8 cellular contexts compared by ENCODE assay signal in the genomic region with DNA sequence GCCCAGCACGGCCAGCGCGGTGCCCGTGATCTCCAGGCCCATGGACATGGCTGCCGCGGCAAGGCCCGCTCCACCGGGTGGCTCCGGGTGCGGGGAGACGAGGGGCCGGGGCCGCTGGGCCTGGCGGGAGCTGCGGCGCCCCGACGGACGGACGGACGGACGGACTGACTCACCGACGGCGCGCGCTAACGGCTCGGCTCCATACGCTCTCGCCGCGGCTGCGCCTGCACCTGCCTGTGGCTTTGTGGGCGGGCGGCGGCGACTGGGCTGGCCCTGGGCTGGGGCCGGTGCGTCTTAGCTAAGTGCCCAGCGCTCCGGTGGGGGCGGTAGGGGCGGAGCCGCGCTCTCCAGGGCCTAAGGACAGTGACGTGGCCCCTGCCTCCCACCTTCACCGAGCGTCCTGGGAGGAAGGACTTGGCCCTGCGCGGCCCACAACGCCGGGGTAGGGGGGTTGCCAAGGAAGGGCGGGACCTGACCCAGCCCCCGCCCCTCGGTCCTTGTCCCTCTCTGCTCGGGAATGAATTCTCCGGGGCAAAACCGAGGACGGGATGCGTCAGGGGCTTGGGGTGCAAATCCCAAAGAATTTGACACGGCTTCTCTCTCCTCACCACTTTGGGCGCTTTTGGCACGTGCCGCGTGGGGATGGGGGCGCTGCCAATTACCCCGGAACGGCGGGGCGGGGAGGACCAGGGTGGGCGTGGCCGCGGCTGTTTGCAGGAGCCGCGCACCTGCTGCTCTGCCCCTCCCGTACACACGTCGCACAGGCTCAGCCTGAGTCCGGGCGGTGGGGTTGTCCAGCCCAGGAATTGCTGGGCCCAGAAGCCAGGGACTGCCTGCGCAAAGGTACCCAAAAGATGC. TPM values are rescaled to one million over a fixed set of nuclear protein-coding genes. Genes with fewer than 3 reads are reported as not detected.
DNase-seq lines count a peak whose midpoint lies in the region; ATAC-seq, FAIRE-seq and TF ChIP-seq lines count a peak whose summit lies in the region.

TSS of gene CLDN3 (minus strand) at position 269 of the 858 bp plus-strand sequence. CDS start at position 48, 221 bp downstream.

- H3K4me1 ChIP-seq in iPS-18a (ENCODE audit: control insufficient read depth, low read depth, low read length): no peaks in the 10 kb centered on the region

- TF ChIP-seq POLR2A in GM12892 (IDR thresholded peaks at IDR 0.05; ENCODE audit: low read depth, low read length): no peak

- no peaks in the 10 kb centered on the region for H3K36me3 Mint-ChIP-seq in activated T-cell treated with anti-CD3 and anti-CD28 coated beads, Interleukin-2, amount 50 U/mL, for 4 hours (ENCODE audit: insufficient read depth)
- H3K36me3 Mint-ChIP-seq in stimulated activated effector memory CD8-positive, alpha-beta T cell treated with anti-CD3 and anti-CD28 coated beads, Interleukin-12 subunit alpha, Interleukin-12 subunit beta, amount 100 ng/mL, for 72 hours: peaks cover 4% of the 10 kb centered on the region

- FAIRE-seq in GM12892 (lab: Jason Lieb, UNC): no peak

- peaks cover 51% of the 10 kb centered on the region for H3K27me3 Mint-ChIP-seq in activated T-cell treated with anti-CD3 and anti-CD28 coated beads, Interleukin-2, amount 50 U/mL, for 4 hours (ENCODE audit: low read depth)

- ATAC-seq in activated T-cell treated with anti-CD3 and anti-CD28 coated beads, Interleukin-2, amount 50 U/mL, for 4 hours: peak in 1 of 2 donors; percentile 61
- ATAC-seq in stimulated activated effector memory CD8-positive, alpha-beta T cell treated with anti-CD3 and anti-CD28 coated beads, Interleukin-12 subunit alpha, Interleukin-12 subunit beta, amount 100 ng/mL, for 72 hours: peak; percentile 46
- ATAC-seq in GM19324 (IDR thresholded peaks at IDR 0.05; ENCODE audit: low FRiP score, unreplicated experiment) (no peak), GM21526 (IDR thresholded peaks at IDR 0.05; ENCODE audit: low FRiP score, unreplicated experiment) (no peak)

- DNase-seq in EH (ENCODE audit: low read depth): peak; percentile 9
- peak; percentile 97 to 98 for DNase-seq in NCI-H2081 (lab: John Stamatoyannopoulos, UW)
- DNase-seq in activated T-cell treated with anti-CD3 and anti-CD28 coated beads, Interleukin-2, amount 50 U/mL, for 4 hours: no peak
- no peak for DNase-seq in stimulated activated effector memory CD8-positive, alpha-beta T cell treated with anti-CD3 and anti-CD28 coated beads, Interleukin-12 subunit alpha, Interleukin-12 subunit beta, amount 100 ng/mL, for 72 hours (ENCODE audit: low spot score in 2 of 2)
- DNase-seq in GM12892 (ENCODE audit: insufficient read length): no peak

- peak within 1 kb of the TSS; percentile 43 for H3K4me3 Mint-ChIP-seq in activated T-cell treated with anti-CD3 and anti-CD28 coated beads, Interleukin-2, amount 50 U/mL, for 4 hours
- peak within 1 kb of the TSS; percentile 28 for H3K4me3 Mint-ChIP-seq in stimulated activated effector memory CD8-positive, alpha-beta T cell treated with anti-CD3 and anti-CD28 coated beads, Interleukin-12 subunit alpha, Interleukin-12 subunit beta, amount 100 ng/mL, for 72 hours

- H3K4me1 Mint-ChIP-seq in activated T-cell treated with anti-CD3 and anti-CD28 coated beads, Interleukin-2, amount 50 U/mL, for 4 hours (ENCODE audit: low read depth): peaks cover 4% of the 10 kb centered on the region
- H3K4me1 Mint-ChIP-seq in stimulated activated effector memory CD8-positive, alpha-beta T cell treated with anti-CD3 and anti-CD28 coated beads, Interleukin-12 subunit alpha, Interleukin-12 subunit beta, amount 100 ng/mL, for 72 hours: no peaks in the 10 kb centered on the region

- H3K36me3 ChIP-seq in iPS-18a (ENCODE audit: control insufficient read depth, low read depth, low read length): no peaks in the 10 kb centered on the region

- H3K27ac ChIP-seq in iPS-18a (ENCODE audit: low read length): no peak within 1 kb of the TSS

- H3K9ac ChIP-seq in iPS-18a (ENCODE audit: low read length): peak within 1 kb of the TSS; percentile 26

- H3K9me3 Mint-ChIP-seq in activated T-cell treated with anti-CD3 and anti-CD28 coated beads, Interleukin-2, amount 50 U/mL, for 4 hours: no peaks in the 10 kb centered on the region
- no peaks in the 10 kb centered on the region for H3K9me3 Mint-ChIP-seq in stimulated activated effector memory CD8-positive, alpha-beta T cell treated with anti-CD3 and anti-CD28 coated beads, Interleukin-12 subunit alpha, Interleukin-12 subunit beta, amount 100 ng/mL, for 72 hours

- no peak within 1 kb of the TSS for H3K27ac Mint-ChIP-seq in stimulated activated effector memory CD8-positive, alpha-beta T cell treated with anti-CD3 and anti-CD28 coated beads, Interleukin-12 subunit alpha, Interleukin-12 subunit beta, amount 100 ng/mL, for 72 hours

- H3K9me3 ChIP-seq in iPS-18a (ENCODE audit: control insufficient read depth, low read depth, low read length): no peaks in the 10 kb centered on the region

- H3K27me3 ChIP-seq in iPS-18a (ENCODE audit: control insufficient read depth, insufficient read depth, low read length): no peaks in the 10 kb centered on the region

- peak within 1 kb of the TSS; percentile 67 for H3K4me3 ChIP-seq in iPS-18a (ENCODE audit: low read length)

RNA-seq across cellular contexts. Expression of gene CLDN3, which starts in this region (rescaled TPM):
- total RNA-seq in activated T-cell treated with anti-CD3 and anti-CD28 coated beads, Interleukin-2, amount 50 U/mL, for 4 hours: under 1 TPM; 0.16 to 0.23 (median 0.22) TPM
- not detected for polyA plus RNA-seq in GM12892 (2012; ENCODE audit: missing spikeins)

Comparison
In these comparisons a context has a peak if more than half of its experiments do, and no peak if none do; other contexts are left out.
1. DNase-seq: peak in EH (single experiment) and NCI-H2081 (2 of 2); none in activated T-cell treated with anti-CD3 and anti-CD28 coated beads, Interleukin-2, amount 50 U/mL, for 4 hours (single experiment), stimulated activated effector memory CD8-positive, alpha-beta T cell treated with anti-CD3 and anti-CD28 coated beads, Interleukin-12 subunit alpha, Interleukin-12 subunit beta, amount 100 ng/mL, for 72 hours (0 of 2) and GM12892 (single experiment).